In the genomic region with DNA sequence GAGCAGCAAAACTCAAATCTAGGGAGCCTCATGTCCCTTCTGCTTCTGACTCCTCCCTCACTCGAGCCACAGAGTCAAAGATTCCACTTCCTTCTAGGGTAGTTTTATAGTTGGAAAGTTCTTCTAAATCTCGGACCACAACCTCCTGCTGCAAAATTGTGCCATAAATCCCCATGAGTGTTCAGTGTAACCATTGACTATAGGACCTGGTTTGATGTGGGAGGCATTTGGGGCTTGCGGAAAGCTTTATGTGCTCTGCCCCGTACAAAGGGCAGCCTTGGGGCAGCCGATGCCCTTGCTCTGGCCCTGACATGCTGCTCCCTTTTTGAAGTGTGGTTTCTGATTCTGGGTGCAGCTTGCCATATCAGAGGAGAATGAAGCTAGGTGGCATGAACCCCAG, we compare ENCODE assay signal across 10 cellular contexts. TPM values are rescaled to one million over a fixed set of nuclear protein-coding genes. Genes with fewer than 3 reads are reported as not detected.
A peak's percentile ranks its signal among the peaks of the same experiment; 100 is the strongest.
DNase-seq lines count a peak whose midpoint lies in the region; ATAC-seq and TF ChIP-seq lines count a peak whose summit lies in the region.
"Had no signal": no experiment of that assay in that cellular context is flagged by ENCODE, and none has a peak within 500 bp of the region (broad histone marks: within the 10 kb centered on the region; RNA-seq: fewer than 3 reads in every experiment).

No MANE protein-coding gene starts in this region.

- no peaks in the 10 kb centered on the region for H3K27me3 ChIP-seq in HL-60 (ENCODE audit: insufficient read depth, poor library complexity, severe bottlenecking)

- H3K9me3 Mint-ChIP-seq in activated T-cell treated with anti-CD3 and anti-CD28 coated beads, Interleukin-2, amount 50 U/mL, for 72 hours: peaks cover 0 to 1% of the 10 kb centered on the region in 2 donors
- H3K9me3 Mint-ChIP-seq in mesothelial cell of epicardium (peaks cover 4% of the 10 kb centered on the region), osteocyte (ENCODE audit: unreplicated experiment) (peaks cover 3% of the 10 kb centered on the region)

- TF ChIP-seq CTCF in HL-60 (IDR thresholded peaks at IDR 0.05; ENCODE audit: insufficient read depth, low read length): no peak
- no peak for TF ChIP-seq CTCF in mesothelial cell of epicardium (IDR thresholded peaks at IDR 0.05; ENCODE audit: unreplicated experiment)
- TF ChIP-seq CTCF in osteocyte (IDR thresholded peaks at IDR 0.05): no peak

- ATAC-seq in activated T-cell treated with anti-CD3 and anti-CD28 coated beads, Interleukin-2, amount 50 U/mL, for 72 hours (replicated peaks in 1 of 2): peak; percentile 67 to 87
- ATAC-seq in HG03280 (IDR thresholded peaks at IDR 0.05; ENCODE audit: unreplicated experiment) (no peak), GM19452 (IDR thresholded peaks at IDR 0.05; ENCODE audit: unreplicated experiment) (no peak)

- H3K27ac ChIP-seq in HL-60 (replicated peaks): peak overlapping the region; percentile 49

- peak; percentile 32 for DNase-seq in Ammon's horn (ENCODE audit: low spot score)
- DNase-seq in HL-60 (ENCODE audit: low read depth in 1 of 2, low spot score in 1 of 2): peak; percentile 89 to 97
- DNase-seq in activated T-cell treated with anti-CD3 and anti-CD28 coated beads, Interleukin-2, amount 50 U/mL, for 72 hours: peak in 1 of 2 donors; percentile 59
- no peak for DNase-seq in mesothelial cell of epicardium (ENCODE audit: low spot score in 2 of 2, unreplicated experiment in 2 of 2)
- DNase-seq in osteocyte (ENCODE audit: extremely low spot score, unreplicated experiment): no peak
- DNase-seq in stimulated activated CD4-positive, alpha-beta T cell treated with anti-CD3 and anti-CD28 coated beads, Interleukin-1b, Interleukin-23, amount 100 ng/mL, for 48 hours: no peak
- DNase-seq: DMS 273 treated with DMSO at 0.1 percent for 48 hours; stimulated activated CD4-positive, alpha-beta T cell treated with anti-CD3 and anti-CD28 coated beads, Interleukin-4, amount 100 ng/mL, for 1 hour had no signal

- no peaks in the 10 kb centered on the region for H3K27me3 Mint-ChIP-seq in activated T-cell treated with anti-CD3 and anti-CD28 coated beads, Interleukin-2, amount 50 U/mL, for 72 hours (ENCODE audit: low read depth)
- H3K27me3 Mint-ChIP-seq in mesothelial cell of epicardium (ENCODE audit: low read depth): no peaks in the 10 kb centered on the region
- H3K27me3 Mint-ChIP-seq in osteocyte (ENCODE audit: unreplicated experiment): no peaks in the 10 kb centered on the region

- peak overlapping the region; percentile 57 to 75 for H3K4me3 Mint-ChIP-seq in activated T-cell treated with anti-CD3 and anti-CD28 coated beads, Interleukin-2, amount 50 U/mL, for 72 hours
- H3K4me3 Mint-ChIP-seq in mesothelial cell of epicardium (no peak overlapping the region), osteocyte (ENCODE audit: unreplicated experiment) (no peak overlapping the region)

- H3K4me3 ChIP-seq in HL-60 (replicated peaks; ENCODE audit: insufficient read depth, low read length): no peak overlapping the region

- peaks cover 0 to 4% of the 10 kb centered on the region in 2 donors for H3K36me3 Mint-ChIP-seq in activated T-cell treated with anti-CD3 and anti-CD28 coated beads, Interleukin-2, amount 50 U/mL, for 72 hours (ENCODE audit: insufficient read depth in 2 of 2)
- H3K36me3 Mint-ChIP-seq in mesothelial cell of epicardium (no peaks in the 10 kb centered on the region), osteocyte (ENCODE audit: unreplicated experiment) (no peaks in the 10 kb centered on the region)

- peaks cover 77% of the 10 kb centered on the region for H3K4me1 Mint-ChIP-seq in activated T-cell treated with anti-CD3 and anti-CD28 coated beads, Interleukin-2, amount 50 U/mL, for 72 hours (ENCODE audit: low read depth)
- peaks cover 25% of the 10 kb centered on the region for H3K4me1 Mint-ChIP-seq in mesothelial cell of epicardium
- peaks cover 12% of the 10 kb centered on the region for H3K4me1 Mint-ChIP-seq in osteocyte (ENCODE audit: unreplicated experiment)

- H3K27ac Mint-ChIP-seq in activated T-cell treated with anti-CD3 and anti-CD28 coated beads, Interleukin-2, amount 50 U/mL, for 72 hours: peak overlapping the region; percentile 43
- H3K27ac Mint-ChIP-seq in mesothelial cell of epicardium (peak overlapping the region; percentile 30), osteocyte (ENCODE audit: unreplicated experiment) (no peak overlapping the region)

RNA-seq across cellular contexts. Expression of gene IER3, which starts 43.6 kb away (rescaled TPM):
- 100 to 1,000 TPM; 174 to 197 TPM for total RNA-seq in activated T-cell treated with anti-CD3 and anti-CD28 coated beads, Interleukin-2, amount 50 U/mL, for 72 hours
- total RNA-seq in mesothelial cell of epicardium (131 to 136 TPM (median 134 TPM) in 3 replicates), osteocyte (395 and 418 TPM in 2 replicates)

RNA-seq across cellular contexts. Expression of gene FLOT1, which starts 45.5 kb away (rescaled TPM):
- 100 to 1,000 TPM; 293 to 319 TPM for total RNA-seq in activated T-cell treated with anti-CD3 and anti-CD28 coated beads, Interleukin-2, amount 50 U/mL, for 72 hours
- total RNA-seq in mesothelial cell of epicardium (96.5 to 101 TPM (median 99.8 TPM) in 3 replicates), osteocyte (86.8 and 88.1 TPM in 2 replicates)

Comparison
In these comparisons a context has a peak if more than half of its experiments do, and no peak if none do; other contexts are left out.
1. DNase-seq: peak in Ammon's horn (single experiment) and HL-60 (2 of 2); none in mesothelial cell of epicardium (0 of 2), osteocyte (single experiment) and stimulated activated CD4-positive, alpha-beta T cell treated with anti-CD3 and anti-CD28 coated beads, Interleukin-1b, Interleukin-23, amount 100 ng/mL, for 48 hours (single experiment).
2. ATAC-seq: peak in activated T-cell treated with anti-CD3 and anti-CD28 coated beads, Interleukin-2, amount 50 U/mL, for 72 hours (2 of 2); none in HG03280 (single experiment) and GM19452 (single experiment).
3. H3K4me3 Mint-ChIP-seq: peak in activated T-cell treated with anti-CD3 and anti-CD28 coated beads, Interleukin-2, amount 50 U/mL, for 72 hours (2 of 2); none in mesothelial cell of epicardium (single experiment) and osteocyte (single experiment).